Comparison of ENCODE assay signal across 1 cellular context in the genomic region with DNA sequence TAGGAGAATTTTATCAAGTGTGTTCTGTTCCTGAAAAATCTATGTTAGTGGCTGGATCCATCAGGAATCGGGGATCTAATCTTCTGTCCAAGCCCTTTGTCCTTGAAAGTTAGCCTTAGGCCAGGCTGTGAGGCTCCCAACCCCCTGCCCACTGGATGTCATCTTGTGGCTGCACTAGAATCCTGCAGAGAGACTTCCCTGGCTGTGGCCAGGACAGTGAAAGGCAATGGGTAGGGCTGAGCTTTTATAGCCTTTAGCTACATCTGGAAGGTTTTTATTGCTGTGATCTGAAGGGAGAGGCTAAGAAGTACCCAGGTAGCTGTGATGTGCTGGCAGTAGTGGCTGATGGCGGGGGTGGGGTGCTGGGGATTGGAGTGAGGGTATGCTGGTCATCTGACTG.
TF ChIP-seq lines count a peak whose summit lies in the region.

No MANE protein-coding gene starts in this region.

TF ChIP-seq in H1, 55 proteins besides CTCF, POLR2A, EP300 and RAD21:
- peak; percentile 26 for TF ChIP-seq RNF2 (IDR thresholded peaks at IDR 0.05; ENCODE audit: borderline replicate concordance, low read depth, low read length, missing control alignments, poor library complexity, severe bottlenecking)
- TF ChIP-seq ASH2L (IDR thresholded peaks at IDR 0.05; ENCODE audit: low read length), result no peak
